14 cellular contexts compared by ENCODE assay signal in genomic region chr9:77304543-77304942, GRCh38.
DNase-seq lines count a peak whose midpoint lies in the region; ATAC-seq and TF ChIP-seq lines count a peak whose summit lies in the region.
"Had no signal": no experiment of that assay in that cellular context is flagged by ENCODE, and none has a peak within 500 bp of the region (broad histone marks: within the 10 kb centered on the region; RNA-seq: fewer than 3 reads in every experiment).

No MANE protein-coding gene starts in this region.

- intact Hi-C loops in activated T-helper 2 cell treated with anti-CD3 and anti-CD28 coated beads, Interferon-gamma antibody, Interleukin-2, Interleukin-4, amounts not matched to agents 10 μg/mL and 5 μg/mL and 100 μg/mL, durations not matched to agents 14 hours and 24 hours and 36 hours (cut with micrococcal nuclease): loop anchor here (5.0 to 10.0 kb wide), 2 partner anchors 127 to 170 kb away; partner anchors contain the start of gene VPS13A
- intact Hi-C loops in posterior vena cava (cut with DNase I): no loop called here

- no peak overlapping the region for H3K4me3 Mint-ChIP-seq in activated T-helper 2 cell treated with anti-CD3 and anti-CD28 coated beads, Interferon-gamma antibody, Interleukin-2, Interleukin-4, amounts not matched to agents 10 μg/mL and 5 μg/mL and 100 μg/mL, durations not matched to agents 14 hours and 24 hours and 36 hours (ENCODE audit: low read depth)
- H3K4me3 Mint-ChIP-seq: dendritic cell treated with granulocyte-macrophage colony-stimulating factor and Interleukin-4, amounts not matched to agents 40 ng/mL and 50 ng/mL, for 4 days had no signal

- H3K27me3 Mint-ChIP-seq in activated T-helper 2 cell treated with anti-CD3 and anti-CD28 coated beads, Interferon-gamma antibody, Interleukin-2, Interleukin-4, amounts not matched to agents 10 μg/mL and 5 μg/mL and 100 μg/mL, durations not matched to agents 14 hours and 24 hours and 36 hours (ENCODE audit: low read depth): no peaks in the 10 kb centered on the region
- H3K27me3 Mint-ChIP-seq: dendritic cell treated with granulocyte-macrophage colony-stimulating factor and Interleukin-4, amounts not matched to agents 40 ng/mL and 50 ng/mL, for 4 days had no signal

- H3K27ac Mint-ChIP-seq in activated T-helper 2 cell treated with anti-CD3 and anti-CD28 coated beads, Interferon-gamma antibody, Interleukin-2, Interleukin-4, amounts not matched to agents 10 μg/mL and 5 μg/mL and 100 μg/mL, durations not matched to agents 14 hours and 24 hours and 36 hours: peak overlapping the region; percentile 28
- H3K27ac Mint-ChIP-seq: dendritic cell treated with granulocyte-macrophage colony-stimulating factor and Interleukin-4, amounts not matched to agents 40 ng/mL and 50 ng/mL, for 4 days had no signal

- no peak for TF ChIP-seq CTCF in GM10266 (IDR thresholded peaks at IDR 0.05; ENCODE audit: control insufficient read depth, insufficient read depth, low read depth, missing control alignments)

- ATAC-seq in GM19452 (IDR thresholded peaks at IDR 0.05; ENCODE audit: unreplicated experiment) (peak; percentile 83), HG02678 (IDR thresholded peaks at IDR 0.05; ENCODE audit: unreplicated experiment) (peak; percentile 57), HG03139 (IDR thresholded peaks at IDR 0.05; ENCODE audit: unreplicated experiment) (no peak)
- ATAC-seq: left lung had no signal

- peak; percentile 6 for DNase-seq in GM10266 (ENCODE audit: extremely low spot score)
- no peak for DNase-seq in activated T-helper 2 cell treated with anti-CD3 and anti-CD28 coated beads, Interferon-gamma antibody, Interleukin-2, Interleukin-4, amounts not matched to agents 10 μg/mL and 5 μg/mL and 100 μg/mL, durations not matched to agents 14 hours and 24 hours and 36 hours (ENCODE audit: low spot score)
- DNase-seq in T-helper 9 cell: no peak
- DNase-seq in hypothalamus (lab: John Stamatoyannopoulos, UW): no peak
- DNase-seq in posterior vena cava (ENCODE audit: low spot score): no peak
- DNase-seq: AML-193; left lung; NCI-H187; NCI-H69; stimulated activated CD4-positive, alpha-beta T cell treated with anti-CD3 and anti-CD28 coated beads, Interleukin-12 subunit alpha, Interleukin-12 subunit beta, amount 100 ng/mL, for 4 hours had no signal

- H3K9me3 Mint-ChIP-seq in activated T-helper 2 cell treated with anti-CD3 and anti-CD28 coated beads, Interferon-gamma antibody, Interleukin-2, Interleukin-4, amounts not matched to agents 10 μg/mL and 5 μg/mL and 100 μg/mL, durations not matched to agents 14 hours and 24 hours and 36 hours: peaks cover 3% of the 10 kb centered on the region
- H3K9me3 Mint-ChIP-seq: dendritic cell treated with granulocyte-macrophage colony-stimulating factor and Interleukin-4, amounts not matched to agents 40 ng/mL and 50 ng/mL, for 4 days had no signal

- peaks cover 33% of the 10 kb centered on the region for H3K36me3 Mint-ChIP-seq in activated T-helper 2 cell treated with anti-CD3 and anti-CD28 coated beads, Interferon-gamma antibody, Interleukin-2, Interleukin-4, amounts not matched to agents 10 μg/mL and 5 μg/mL and 100 μg/mL, durations not matched to agents 14 hours and 24 hours and 36 hours (ENCODE audit: low read depth)

- peaks cover 7% of the 10 kb centered on the region for H3K4me1 Mint-ChIP-seq in activated T-helper 2 cell treated with anti-CD3 and anti-CD28 coated beads, Interferon-gamma antibody, Interleukin-2, Interleukin-4, amounts not matched to agents 10 μg/mL and 5 μg/mL and 100 μg/mL, durations not matched to agents 14 hours and 24 hours and 36 hours (ENCODE audit: low read depth)
